8 cellular contexts compared by ENCODE assay signal in genomic region chr11:33733978-33734377, GRCh38. TPM values are rescaled to one million over a fixed set of nuclear protein-coding genes. Genes with fewer than 3 reads are reported as not detected.
DNase-seq lines count a peak whose midpoint lies in the region; ATAC-seq and TF ChIP-seq lines count a peak whose summit lies in the region.

No MANE protein-coding gene starts in this region.

- H3K4me3 ChIP-seq in fibroblast of pulmonary artery (replicated peaks; ENCODE audit: low read depth, low read length): peak overlapping the region; percentile 88
- peak overlapping the region; percentile 84 to 95 (median 85) for H3K4me3 ChIP-seq in skeletal muscle tissue (ENCODE audit: low read length in 3 of 3)

- peak overlapping the region; percentile 97 for H3K27ac ChIP-seq in skeletal muscle tissue (ENCODE audit: low read depth, low read length)

- no peaks in the 10 kb centered on the region for H3K9me3 Mint-ChIP-seq in T-helper 1 cell treated with Interleukin-12 subunit alpha and Interleukin-12 subunit beta and Interleukin-4 antibody, amounts not matched to agents 30 μg/mL and 1 μg/mL, for 36 hours
- H3K9me3 Mint-ChIP-seq in T-cell: peaks cover 0 to 7% (median 0%) of the 10 kb centered on the region in 3 donors

- no peak for ATAC-seq in T-cell (replicated peaks in 1 of 4)

- intact Hi-C loops in head of caudate nucleus (cut with DNase I): no loop called here

- TF ChIP-seq CTCF in fibroblast of pulmonary artery (IDR thresholded peaks at IDR 0.05; ENCODE audit: low read length, missing control alignments): no peak

- peaks cover 6% of the 10 kb centered on the region for H3K27me3 Mint-ChIP-seq in T-helper 1 cell treated with Interleukin-12 subunit alpha and Interleukin-12 subunit beta and Interleukin-4 antibody, amounts not matched to agents 30 μg/mL and 1 μg/mL, for 36 hours (ENCODE audit: low read depth)
- no peaks in the 10 kb centered on the region for H3K27me3 Mint-ChIP-seq in T-cell

- DNase-seq in T-helper 1 cell (no peak), T-cell (no peak), fibroblast of pulmonary artery (ENCODE audit: low read depth) (peak; percentile 38), NCI-H446 (lab: John Stamatoyannopoulos, UW) (no peak), AG20443 (ENCODE audit: low spot score) (no peak), head of caudate nucleus (no peak)

- H3K9ac ChIP-seq in skeletal muscle tissue (ENCODE audit: low read depth in 1 of 3, low read length in 3 of 3): peak overlapping the region; percentile 34 to 98 (median 94)

- no peaks in the 10 kb centered on the region for H3K9me3 ChIP-seq in skeletal muscle tissue (ENCODE audit: control insufficient read depth in 3 of 3, low read length in 3 of 3)

- peaks cover 38% of the 10 kb centered on the region for H3K4me1 Mint-ChIP-seq in T-helper 1 cell treated with Interleukin-12 subunit alpha and Interleukin-12 subunit beta and Interleukin-4 antibody, amounts not matched to agents 30 μg/mL and 1 μg/mL, for 36 hours (ENCODE audit: low read depth)
- H3K4me1 Mint-ChIP-seq in T-cell: peaks cover 38 to 41% (median 40%) of the 10 kb centered on the region in 3 donors

- H3K27ac Mint-ChIP-seq in T-helper 1 cell treated with Interleukin-12 subunit alpha and Interleukin-12 subunit beta and Interleukin-4 antibody, amounts not matched to agents 30 μg/mL and 1 μg/mL, for 36 hours: peak overlapping the region; percentile 70
- H3K27ac Mint-ChIP-seq in T-cell: no peak overlapping the region

- POLR2A ChIA-PET in T-cell (lab: Charles Lee): no interaction called here

- CTCF ChIA-PET in T-cell (lab: Charles Lee): interaction anchor here in 1 of 2 donors (0.9 kb wide), 1 partner anchor 9 kb away, joined by 3 read pairs; no protein-coding TSS in a partner anchor

- H3K36me3 Mint-ChIP-seq in T-helper 1 cell treated with Interleukin-12 subunit alpha and Interleukin-12 subunit beta and Interleukin-4 antibody, amounts not matched to agents 30 μg/mL and 1 μg/mL, for 36 hours (ENCODE audit: low read depth): peaks cover 35% of the 10 kb centered on the region
- H3K36me3 Mint-ChIP-seq in T-cell: peaks cover 17% of the 10 kb centered on the region

- no peaks in the 10 kb centered on the region for H3K27me3 ChIP-seq in skeletal muscle tissue (ENCODE audit: control insufficient read depth in 3 of 3, insufficient read depth in 3 of 3, low read length in 3 of 3)

- peaks cover 39 to 58% (median 50%) of the 10 kb centered on the region in 3 donors for H3K4me1 ChIP-seq in skeletal muscle tissue (ENCODE audit: control insufficient read depth in 3 of 3, insufficient read depth in 3 of 3, low read length in 3 of 3)

- H3K4me3 Mint-ChIP-seq in T-helper 1 cell treated with Interleukin-12 subunit alpha and Interleukin-12 subunit beta and Interleukin-4 antibody, amounts not matched to agents 30 μg/mL and 1 μg/mL, for 36 hours: peak overlapping the region; percentile 70
- peak overlapping the region; percentile 40 to 93 (median 90) for H3K4me3 Mint-ChIP-seq in T-cell

- H3K36me3 ChIP-seq in skeletal muscle tissue (ENCODE audit: control insufficient read depth in 3 of 3, insufficient read depth in 3 of 3, low read length in 3 of 3): peaks cover 4 to 11% (median 11%) of the 10 kb centered on the region in 3 donors

RNA-seq across cellular contexts. Expression of gene CD59, which starts 2.2 kb away (rescaled TPM):
- total RNA-seq in T-cell (10 to 100 TPM; 34.3 to 85.8 (median 71.9) TPM), skeletal muscle tissue (64.7 TPM)

RNA-seq across cellular contexts. Expression of gene C11orf91, which starts 33.4 kb away (rescaled TPM):
- total RNA-seq in T-cell (under 1 TPM in 1 of 5 donors, not detected in 4; 0.95 TPM), skeletal muscle tissue (not detected)

RNA-seq across cellular contexts. Expression of gene FBXO3, which starts 40.3 kb away (rescaled TPM):
- 10 to 100 TPM; 37.1 to 60.0 (median 41.1) TPM for total RNA-seq in T-cell
- 39.1 TPM for total RNA-seq in skeletal muscle tissue
